Comparison of ENCODE assay signal across 8 cellular contexts in the genomic region with DNA sequence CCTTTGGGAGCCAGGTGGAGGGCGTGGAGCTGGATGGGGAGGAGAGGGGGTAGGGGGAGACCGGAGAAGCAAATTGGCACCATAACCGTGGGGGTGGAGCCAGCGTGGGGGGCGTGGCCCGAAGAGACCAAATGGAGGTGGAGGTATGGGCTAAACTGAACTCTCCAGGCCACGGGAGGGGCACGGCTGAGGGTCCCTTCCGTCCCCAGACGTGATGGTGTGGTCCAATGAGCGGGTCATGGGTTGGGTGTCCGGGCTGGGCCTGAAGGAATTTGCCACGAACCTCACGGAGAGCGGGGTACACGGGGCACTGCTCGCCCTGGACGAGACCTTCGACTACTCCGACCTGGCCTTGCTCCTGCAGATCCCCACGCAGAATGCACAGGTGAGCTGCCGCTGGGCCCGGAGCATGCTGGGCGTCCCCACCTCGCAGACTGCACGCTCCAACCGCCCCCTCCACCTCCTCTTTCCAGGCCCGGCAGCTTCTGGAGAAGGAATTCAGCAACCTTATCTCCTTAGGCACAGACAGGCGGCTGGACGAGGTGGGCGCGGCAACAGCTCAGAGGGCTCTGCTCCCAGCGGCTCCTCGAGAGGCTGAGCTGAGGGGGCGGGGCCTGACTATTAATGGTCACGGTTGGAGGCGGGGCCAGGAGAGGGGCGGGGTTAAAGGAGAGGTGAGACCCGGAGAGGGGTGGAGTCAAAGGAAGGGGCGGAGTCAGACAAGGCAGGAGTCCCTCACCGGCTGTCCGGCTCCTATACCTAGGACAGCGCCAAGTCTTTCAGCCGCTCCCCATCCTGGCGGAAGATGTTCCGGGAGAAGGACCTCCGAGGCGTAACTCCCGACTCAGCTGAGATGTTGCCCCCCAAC.
A peak's percentile ranks its signal among the peaks of the same experiment; 100 is the strongest.
DNase-seq lines count a peak whose midpoint lies in the region; ATAC-seq and TF ChIP-seq lines count a peak whose summit lies in the region.

No MANE protein-coding gene starts in this region.

- H3K4me3 ChIP-seq in cardiac fibroblast (replicated peaks in 1 of 2; ENCODE audit: low read depth in 2 of 2, low read length in 2 of 2) = peak overlapping the region; percentile 57 to 89
- peak overlapping the region; percentile 95 for H3K4me3 ChIP-seq in iPS-20b (ENCODE audit: low read length)
- H3K4me3 ChIP-seq in skin epidermis = peak overlapping the region; percentile 44 to 78 (median 50)

- no peaks in the 10 kb centered on the region for H3K36me3 ChIP-seq in iPS-20b (ENCODE audit: insufficient read depth, low read depth, low read length)

- no peak for TF ChIP-seq CTCF in cardiac fibroblast (IDR thresholded peaks at IDR 0.05; ENCODE audit: low read depth, low read length)

- no peaks in the 10 kb centered on the region for H3K9me3 ChIP-seq in iPS-20b (ENCODE audit: insufficient read depth, low read depth, low read length)

- ATAC-seq in GM21717 (IDR thresholded peaks at IDR 0.05; ENCODE audit: unreplicated experiment) = no peak

- H3K27me3 ChIP-seq in iPS-20b (ENCODE audit: insufficient read depth, low read length) = peaks cover 21% of the 10 kb centered on the region

- DNase-seq in NK-92 treated with Interleukin-12 subunit alpha and Interleukin-12 subunit beta, amount 100 ng/mL, for 24 hours (lab: John Stamatoyannopoulos, UW) = peak; percentile 21
- no peak for DNase-seq in NK-92 (lab: John Stamatoyannopoulos, UW; ENCODE audit: unreplicated experiment)
- peak; percentile 87 for DNase-seq in NCI-H345 (lab: John Stamatoyannopoulos, UW)
- DNase-seq in activated CD4-positive, CD25-positive, alpha-beta regulatory T cell treated with anti-CD3 and anti-CD28 coated beads, Interleukin-2, amount 50 U/mL, for 16 hours (ENCODE audit: low read depth, low spot score) = peak; percentile 62
- peak; percentile 91 to 97 for DNase-seq in cardiac fibroblast (ENCODE audit: low read depth in 2 of 2)

- peak overlapping the region; percentile 90; the same call in 1 of the 2 replicates for H3K9ac ChIP-seq in iPS-20b (ENCODE audit: low read depth, low read length)

- peaks cover 4% of the 10 kb centered on the region for H3K4me1 ChIP-seq in iPS-20b (ENCODE audit: insufficient read depth, low read length)

- H3K27ac ChIP-seq in iPS-20b (ENCODE audit: low read length) = peak overlapping the region; percentile 77
- peak overlapping the region in 18 of 21 experiments; percentile 13 to 86 (median 69) for H3K27ac ChIP-seq in skin epidermis
